19 cellular contexts compared by ENCODE assay signal in the genomic region with DNA sequence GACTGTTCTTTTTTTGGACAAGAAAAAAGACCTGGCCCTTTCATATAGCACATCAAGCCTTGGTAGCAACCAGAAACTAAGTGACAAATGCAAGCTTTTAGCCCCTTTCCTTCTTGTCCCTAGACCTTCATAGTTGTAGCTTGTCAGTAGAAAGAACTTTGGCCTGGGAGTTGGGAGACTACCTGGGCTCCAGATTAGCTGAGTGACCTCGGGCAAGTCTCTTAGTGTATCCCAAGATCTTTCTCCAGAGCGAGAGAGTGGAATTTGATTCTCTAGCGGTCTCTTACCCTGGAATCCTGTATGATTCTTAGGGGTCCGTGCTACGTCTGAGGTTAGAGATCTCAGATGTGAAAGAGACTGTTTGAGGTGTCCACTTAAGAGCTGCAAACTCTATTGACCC.
"Had no signal": no experiment of that assay in that cellular context is flagged by ENCODE, and none has a peak within 500 bp of the region (broad histone marks: within the 10 kb centered on the region; RNA-seq: fewer than 3 reads in every experiment).

No MANE protein-coding gene starts in this region.

- H3K36me3 ChIP-seq: ascending aorta, breast epithelium, left lung, ovary, suprapubic skin, transverse colon, vagina had no signal

- H3K4me2 ChIP-seq: smooth muscle cell had no signal

- H3K4me3 ChIP-seq: ascending aorta, breast epithelium, left lung, ovary, smooth muscle cell, suprapubic skin, transverse colon, vagina had no signal

- H3K4me3 Mint-ChIP-seq: stimulated activated naive CD8-positive, alpha-beta T cell treated with anti-CD3 and anti-CD28 coated beads, Interleukin-15, amount 100 ng/mL, for 72 hours had no signal

- H3K4me1 Mint-ChIP-seq: stimulated activated naive CD8-positive, alpha-beta T cell treated with anti-CD3 and anti-CD28 coated beads, Interleukin-15, amount 100 ng/mL, for 72 hours had no signal

- H3K4me1 ChIP-seq: breast epithelium, foreskin keratinocyte, suprapubic skin had no signal

- DNase-seq: activated CD4-positive, alpha-beta T cell treated with anti-CD3 and anti-CD28 coated beads for 1 hour; activated CD8-positive, alpha-beta memory T cell treated with anti-CD3 and anti-CD28 coated beads for 24 hours; activated CD8-positive, alpha-beta memory T cell treated with anti-CD3 and anti-CD28 coated beads, Interleukin-2, amount 50 U/mL, for 48 hours; activated effector memory CD4-positive, alpha-beta T cell treated with anti-CD3 and anti-CD28 coated beads, Interleukin-2, amount 50 U/mL, for 16 hours; activated naive CD4-positive, alpha-beta T cell treated with anti-CD3 and anti-CD28 coated beads, Interleukin-2, amount 50 U/mL, for 16 hours; activated T-cell treated with anti-CD3 and anti-CD28 coated beads, Interleukin-2, amount 50 U/mL, for 48 hours; foreskin keratinocyte; hippocampal formation; islet precursor cell; left lung; ovary; stimulated activated CD4-positive, alpha-beta T cell treated with anti-CD3 and anti-CD28 coated beads, Interleukin-4, amount 100 ng/mL, for 1 hour; stimulated activated naive CD8-positive, alpha-beta T cell treated with anti-CD3 and anti-CD28 coated beads, Interleukin-15, amount 100 ng/mL, for 72 hours; transverse colon had no signal

- ATAC-seq: foreskin keratinocyte; stimulated activated naive CD8-positive, alpha-beta T cell treated with anti-CD3 and anti-CD28 coated beads, Interleukin-15, amount 100 ng/mL, for 72 hours had no signal

- H3K27ac Mint-ChIP-seq: stimulated activated naive CD8-positive, alpha-beta T cell treated with anti-CD3 and anti-CD28 coated beads, Interleukin-15, amount 100 ng/mL, for 72 hours had no signal

- H3K27ac ChIP-seq: breast epithelium, foreskin keratinocyte, left lung, ovary, suprapubic skin, transverse colon had no signal

- H3K27me3 ChIP-seq: ascending aorta, breast epithelium, foreskin keratinocyte, left lung, ovary, suprapubic skin, transverse colon, vagina had no signal
